ENCODE assay signal across 20 cellular contexts in the genomic region with DNA sequence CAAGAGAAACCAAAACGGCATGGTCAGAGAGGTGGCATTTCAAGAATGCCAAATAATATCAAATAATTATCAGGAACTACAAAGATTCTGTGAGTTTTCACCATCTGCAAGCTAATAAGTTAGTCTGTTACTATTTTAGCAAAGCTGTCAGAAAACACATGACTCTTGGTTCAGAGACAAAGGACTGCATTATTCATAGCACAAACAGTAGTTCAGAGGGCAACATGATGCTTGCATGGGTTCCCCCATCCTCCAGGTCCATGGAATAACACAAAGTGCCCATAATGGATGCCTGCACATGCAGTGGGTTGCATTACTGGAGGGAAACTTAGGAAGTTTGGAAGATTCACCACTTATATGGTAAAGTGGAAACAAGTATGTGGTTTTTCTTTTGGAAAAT.
"Had no signal": no experiment of that assay in that cellular context is flagged by ENCODE, and none has a peak within 500 bp of the region (broad histone marks: within the 10 kb centered on the region; RNA-seq: fewer than 3 reads in every experiment).

No MANE protein-coding gene starts in this region.

- H3K27me3 ChIP-seq: spleen, stomach, tibial artery, uterus had no signal

- H3K4me1 ChIP-seq: prostate gland, spleen, tibial artery, uterus had no signal

- H3K4me3 ChIP-seq: mucosa of descending colon, prostate gland, spleen, stomach, tibial artery, uterus had no signal

- H3K36me3 ChIP-seq: prostate gland, spleen, stomach, tibial artery, uterus had no signal

- DNase-seq: activated CD4-positive, alpha-beta T cell treated with anti-CD3 and anti-CD28 coated beads, Interleukin-2, amount 10 ng/mL, durations not matched to agents 24 days and 14 days; activated CD8-positive, alpha-beta memory T cell treated with anti-CD3 and anti-CD28 coated beads, Interleukin-2, amount 50 U/mL, for 48 hours; activated gamma-delta T cell treated with Interleukin-2 at 50 U/mL for 16 hours; activated naive CD8-positive, alpha-beta T cell treated with anti-CD3 and anti-CD28 coated beads for 36 hours; activated T-cell treated with anti-CD3 and anti-CD28 coated beads, Interleukin-2, amount 50 U/mL, for 72 hours; amygdala; effector CD8-positive, alpha-beta T cell; islet precursor cell; mammary epithelial cell; mucosa of descending colon; natural killer cell; spleen; stomach; T-helper 17 cell; tibial artery; uterus had no signal

- ATAC-seq: activated T-cell treated with anti-CD3 and anti-CD28 coated beads, Interleukin-2, amount 50 U/mL, for 72 hours; left lobe of liver; mucosa of descending colon; natural killer cell; sciatic nerve; T-helper 17 cell; WTC11 had no signal

- H3K27ac ChIP-seq: prostate gland, spleen, stomach, tibial artery, uterus had no signal

- H3K9me3 ChIP-seq: mucosa of descending colon, prostate gland, spleen, stomach, tibial artery, uterus had no signal
